Comparison of ENCODE assay signal across 11 cellular contexts in genomic region chr2:160791884-160792283, GRCh38.
"Had no signal": no experiment of that assay in that cellular context is flagged by ENCODE, and none has a peak within 500 bp of the region (broad histone marks: within the 10 kb centered on the region; RNA-seq: fewer than 3 reads in every experiment).

No MANE protein-coding gene starts in this region.

- H3K9ac ChIP-seq: GM23248 had no signal

- H3K4me2 ChIP-seq: GM23338 had no signal

- FAIRE-seq: H1, H54 had no signal

- H3K4me3 ChIP-seq: GM23248, GM23338, HAP-1 had no signal

- H3K9me3 ChIP-seq: HAP-1 had no signal

- H3K27ac ChIP-seq: GM23248 had no signal

- H2AFZ ChIP-seq: GM23248, GM23338 had no signal

- ATAC-seq: GM23338, HCT116 had no signal

- DNase-seq: GM23248, GOT3, H7, H9, HCEC 1CT, HFFc6 had no signal

- H3K4me1 ChIP-seq: HAP-1 had no signal

- H3K36me3 ChIP-seq: HAP-1 had no signal
